ENCODE assay signal across 9 cellular contexts in the genomic region with DNA sequence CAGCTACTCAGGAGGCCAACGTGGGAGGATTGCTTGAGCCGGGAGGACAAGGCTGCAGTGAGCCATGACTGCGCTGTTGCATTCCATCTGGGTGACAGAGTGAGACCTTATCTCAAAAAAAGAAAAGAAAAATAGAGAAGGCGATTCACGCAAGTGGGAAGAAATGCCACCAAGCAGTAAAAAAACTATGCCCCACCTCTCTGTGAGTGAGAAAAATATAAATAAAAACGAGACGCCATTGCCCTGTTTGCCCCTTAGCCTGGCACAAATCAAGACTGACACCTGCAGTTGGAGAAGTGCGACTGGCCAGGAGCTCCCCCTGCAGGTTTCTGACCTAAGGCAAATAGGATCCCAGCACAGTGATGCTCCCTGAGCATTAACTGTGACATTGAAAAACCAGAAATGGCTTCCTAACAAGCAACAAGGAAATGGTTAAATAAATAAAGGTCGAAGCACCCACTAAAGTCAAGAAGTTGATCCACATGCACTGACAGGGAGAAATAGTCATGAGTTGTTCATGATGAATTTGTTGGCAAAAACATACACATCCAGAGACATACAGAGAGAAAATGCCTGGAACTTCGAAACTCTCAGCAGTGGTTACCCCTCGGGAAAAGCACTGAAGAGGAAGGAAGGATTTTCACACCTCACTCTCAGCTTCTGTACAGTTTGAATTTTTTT. TPM values are rescaled to one million over a fixed set of nuclear protein-coding genes. Genes with fewer than 3 reads are reported as not detected.
A peak's percentile ranks its signal among the peaks of the same experiment; 100 is the strongest.
DNase-seq lines count a peak whose midpoint lies in the region; ATAC-seq and TF ChIP-seq lines count a peak whose summit lies in the region.
"Had no signal": no experiment of that assay in that cellular context is flagged by ENCODE, and none has a peak within 500 bp of the region (broad histone marks: within the 10 kb centered on the region; RNA-seq: fewer than 3 reads in every experiment).

No MANE protein-coding gene starts in this region.

- H3K4me1 Mint-ChIP-seq in T-helper 17 cell = peaks cover under 1% of the 10 kb centered on the region

- no peak overlapping the region for H3K4me3 Mint-ChIP-seq in T-helper 17 cell

- DNase-seq in DMS153 treated with DMSO at 0.1 percent for 48 hours (lab: John Stamatoyannopoulos, UW; ENCODE audit: unreplicated experiment) (peak; percentile 4), DMS153 (lab: John Stamatoyannopoulos, UW) (no peak), HT-29 (ENCODE audit: low spot score) (peak; percentile 45), T-helper 17 cell (no peak), left lung (no peak), cortex of kidney (lab: John Stamatoyannopoulos, UW) (no peak), SHP77 treated with DMSO at 0.1 percent for 48 hours (lab: John Stamatoyannopoulos, UW) (no peak)

- peaks cover 35% of the 10 kb centered on the region for H3K27me3 Mint-ChIP-seq in T-helper 17 cell

- H3K9me3 ChIP-seq in T-helper 17 cell (ENCODE audit: control insufficient read depth, low read length, poor library complexity, severe bottlenecking) (no peaks in the 10 kb centered on the region), left lung (no peaks in the 10 kb centered on the region)
- H3K9me3 ChIP-seq: BLaER1 had no signal

- H3K36me3 ChIP-seq in left lung = no peaks in the 10 kb centered on the region
- H3K36me3 ChIP-seq: BLaER1 had no signal

- intact Hi-C loops in left lung (cut with DNase I) = no loop called here

- H3K27ac ChIP-seq in left lung = no peak overlapping the region
- H3K27ac ChIP-seq: BLaER1 had no signal

- H3K27me3 ChIP-seq in left lung = peaks cover 0 to 25% of the 10 kb centered on the region in 2 donors
- H3K27me3 ChIP-seq: BLaER1 had no signal

- peak in 1 of 2 donors; percentile 27 for TF ChIP-seq CTCF in left lung (IDR thresholded peaks at IDR 0.05)

- ATAC-seq in T-helper 17 cell (peak; percentile 44), left lung (peak; percentile 55), GM21619 (IDR thresholded peaks at IDR 0.05; ENCODE audit: unreplicated experiment) (no peak)

- no peaks in the 10 kb centered on the region for H3K4me1 ChIP-seq in left lung
- H3K4me1 ChIP-seq: BLaER1 had no signal

- peaks cover 2% of the 10 kb centered on the region for H3K36me3 Mint-ChIP-seq in T-helper 17 cell (ENCODE audit: low read depth)

- no peak overlapping the region for H3K4me3 ChIP-seq in left lung
- H3K4me3 ChIP-seq: BLaER1 had no signal

- H3K27ac Mint-ChIP-seq in T-helper 17 cell = no peak overlapping the region

RNA-seq across cellular contexts. Expression of a gene that starts 21.1 kb away (rescaled TPM):
- not detected in 2 replicates for total RNA-seq in HT-29 (2014; rRNA removed; shearing (Covaris generic))
- under 1 TPM; 0.52 to 0.60 TPM for total RNA-seq in T-helper 17 cell
- total RNA-seq in left lung = not detected

Comparison
In these comparisons a context has a peak if more than half of its experiments do, and no peak if none do; other contexts are left out.
1. DNase-seq: peak in DMS153 treated with DMSO at 0.1 percent for 48 hours (single experiment) and HT-29 (single experiment); none in DMS153 (single experiment), T-helper 17 cell (0 of 3), left lung (0 of 2), cortex of kidney (single experiment) and SHP77 treated with DMSO at 0.1 percent for 48 hours (single experiment).